Comparison of ENCODE assay signal across 9 cellular contexts in the genomic region with DNA sequence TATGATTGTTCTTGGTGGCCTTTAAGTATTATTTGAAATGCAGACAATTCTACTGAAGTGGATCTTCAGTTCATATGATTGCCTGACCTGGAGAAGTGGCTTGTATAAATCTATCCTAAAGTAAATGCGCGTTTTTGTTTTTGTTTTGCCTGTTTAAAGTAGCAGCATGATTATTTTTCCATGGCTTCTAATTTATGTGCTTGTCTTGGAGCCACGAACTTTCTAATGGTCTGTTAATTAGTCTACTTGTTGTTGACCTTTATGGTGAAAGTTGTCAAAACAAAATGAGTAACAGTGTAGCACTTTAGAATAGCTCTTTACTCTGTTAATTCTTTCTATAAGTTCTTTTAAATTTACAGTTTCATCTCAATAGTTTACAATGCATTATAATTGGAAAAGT. TPM values are rescaled to one million over a fixed set of nuclear protein-coding genes. Genes with fewer than 3 reads are reported as not detected.
DNase-seq lines count a peak whose midpoint lies in the region; ATAC-seq lines count a peak whose summit lies in the region.
"Had no signal": no experiment of that assay in that cellular context is flagged by ENCODE, and none has a peak within 500 bp of the region (broad histone marks: within the 10 kb centered on the region; RNA-seq: fewer than 3 reads in every experiment).

No MANE protein-coding gene starts in this region.

- H3K36me3 Mint-ChIP-seq in activated CD4-positive, alpha-beta memory T cell treated with anti-CD3 and anti-CD28 coated beads, Interleukin-2, amount 10 ng/mL, durations not matched to agents 7 days and 5 days (ENCODE audit: low read depth): peaks cover 52% of the 10 kb centered on the region
- peaks cover 37% of the 10 kb centered on the region for H3K36me3 Mint-ChIP-seq in stimulated activated memory B cell treated with anti-CD40 and anti-IgM and Interleukin-4, amounts not matched to agents 10 μg/mL and 1 μg/mL and 100 μg/mL, for 72 hours

- H3K27ac Mint-ChIP-seq in activated CD4-positive, alpha-beta memory T cell treated with anti-CD3 and anti-CD28 coated beads, Interleukin-2, amount 10 ng/mL, durations not matched to agents 7 days and 5 days: no peak overlapping the region
- peak overlapping the region; percentile 87 for H3K27ac Mint-ChIP-seq in stimulated activated memory B cell treated with anti-CD40 and anti-IgM and Interleukin-4, amounts not matched to agents 10 μg/mL and 1 μg/mL and 100 μg/mL, for 72 hours

- ATAC-seq in stimulated activated memory B cell treated with anti-CD40 and anti-IgM and Interleukin-4, amounts not matched to agents 10 μg/mL and 1 μg/mL and 100 μg/mL, for 72 hours: no peak
- no peak for ATAC-seq in GM21360 (IDR thresholded peaks at IDR 0.05; ENCODE audit: unreplicated experiment)
- ATAC-seq in GM18520 (IDR thresholded peaks at IDR 0.05; ENCODE audit: unreplicated experiment): no peak

- no peaks in the 10 kb centered on the region for H3K27me3 Mint-ChIP-seq in activated CD4-positive, alpha-beta memory T cell treated with anti-CD3 and anti-CD28 coated beads, Interleukin-2, amount 10 ng/mL, durations not matched to agents 7 days and 5 days
- no peaks in the 10 kb centered on the region for H3K27me3 Mint-ChIP-seq in stimulated activated memory B cell treated with anti-CD40 and anti-IgM and Interleukin-4, amounts not matched to agents 10 μg/mL and 1 μg/mL and 100 μg/mL, for 72 hours

- CTCF ChIA-PET in activated CD4-positive, alpha-beta memory T cell treated with anti-CD3 and anti-CD28 coated beads, Interleukin-2, amount 10 ng/mL, durations not matched to agents 7 days and 5 days (lab: Charles Lee): interaction anchor here (1.7 kb wide), 1 partner anchor 21 kb away, joined by 3 read pairs; no protein-coding TSS in a partner anchor

- H3K4me3 Mint-ChIP-seq in activated CD4-positive, alpha-beta memory T cell treated with anti-CD3 and anti-CD28 coated beads, Interleukin-2, amount 10 ng/mL, durations not matched to agents 7 days and 5 days: peak overlapping the region; percentile 98
- H3K4me3 Mint-ChIP-seq in stimulated activated memory B cell treated with anti-CD40 and anti-IgM and Interleukin-4, amounts not matched to agents 10 μg/mL and 1 μg/mL and 100 μg/mL, for 72 hours: peak overlapping the region; percentile 93

- H3K4me1 Mint-ChIP-seq in activated CD4-positive, alpha-beta memory T cell treated with anti-CD3 and anti-CD28 coated beads, Interleukin-2, amount 10 ng/mL, durations not matched to agents 7 days and 5 days: peaks cover 53% of the 10 kb centered on the region
- H3K4me1 Mint-ChIP-seq in stimulated activated memory B cell treated with anti-CD40 and anti-IgM and Interleukin-4, amounts not matched to agents 10 μg/mL and 1 μg/mL and 100 μg/mL, for 72 hours: peaks cover 52% of the 10 kb centered on the region

- DNase-seq in NCI-H1105 treated with DMSO at 0.1 percent for 48 hours (lab: John Stamatoyannopoulos, UW) (peak; percentile 39), NCI-H1105 (lab: John Stamatoyannopoulos, UW) (no peak), Kasumi-1 (lab: John Stamatoyannopoulos, UW) (no peak)
- no peak for DNase-seq in activated CD4-positive, alpha-beta memory T cell treated with anti-CD3 and anti-CD28 coated beads, Interleukin-2, amount 10 ng/mL, durations not matched to agents 7 days and 5 days
- DNase-seq: activated CD4-positive, alpha-beta T cell treated with anti-CD3 and anti-CD28 coated beads, Interleukin-2, amount 50 U/mL, for 48 hours had no signal

- no peaks in the 10 kb centered on the region for H3K9me3 Mint-ChIP-seq in activated CD4-positive, alpha-beta memory T cell treated with anti-CD3 and anti-CD28 coated beads, Interleukin-2, amount 10 ng/mL, durations not matched to agents 7 days and 5 days
- H3K9me3 Mint-ChIP-seq in stimulated activated memory B cell treated with anti-CD40 and anti-IgM and Interleukin-4, amounts not matched to agents 10 μg/mL and 1 μg/mL and 100 μg/mL, for 72 hours: no peaks in the 10 kb centered on the region

- H3K4me3 ChIP-seq in iPS-11a (ENCODE audit: low read depth, low read length): peak overlapping the region; percentile 87

- POLR2A ChIA-PET in activated CD4-positive, alpha-beta memory T cell treated with anti-CD3 and anti-CD28 coated beads, Interleukin-2, amount 10 ng/mL, durations not matched to agents 7 days and 5 days (lab: Charles Lee): interaction anchor here (3.8 kb wide), 1 partner anchor 16 kb away, joined by 26 read pairs; no protein-coding TSS in a partner anchor

RNA-seq across cellular contexts. Expression of a gene that starts 1.7 kb away (rescaled TPM):
- total RNA-seq in activated CD4-positive, alpha-beta memory T cell treated with anti-CD3 and anti-CD28 coated beads, Interleukin-2, amount 10 ng/mL, durations not matched to agents 7 days and 5 days: 100 to 1,000 TPM; 281 to 287 TPM

RNA-seq across cellular contexts. Expression of a gene that starts 56.6 kb away (rescaled TPM):
- 10 to 100 TPM; 60.0 to 62.7 TPM for total RNA-seq in activated CD4-positive, alpha-beta memory T cell treated with anti-CD3 and anti-CD28 coated beads, Interleukin-2, amount 10 ng/mL, durations not matched to agents 7 days and 5 days
